26 cellular contexts compared by ENCODE assay signal in genomic region chr9:136497916-136498695, GRCh38. TPM values are rescaled to one million over a fixed set of nuclear protein-coding genes. Genes with fewer than 3 reads are reported as not detected.
DNase-seq lines count a peak whose midpoint lies in the region; ATAC-seq, FAIRE-seq and TF ChIP-seq lines count a peak whose summit lies in the region.
"Had no signal": no experiment of that assay in that cellular context is flagged by ENCODE, and none has a peak within 500 bp of the region (broad histone marks: within the 10 kb centered on the region; RNA-seq: fewer than 3 reads in every experiment).

No MANE protein-coding gene starts in this region.

- H3K27me3 ChIP-seq in body of pancreas (no peaks in the 10 kb centered on the region), pancreas (no peaks in the 10 kb centered on the region)
- H3K27me3 ChIP-seq: BLaER1 treated with 17β-estradiol and CSF1 and Interleukin-3, amounts not matched to agents 10 nM and 100 nM had no signal

- no peak overlapping the region for H3K4me3 Mint-ChIP-seq in stimulated activated effector memory CD8-positive, alpha-beta T cell treated with anti-CD3 and anti-CD28 coated beads, Interleukin-12 subunit alpha, Interleukin-12 subunit beta, amount 100 ng/mL, for 72 hours
- H3K4me3 Mint-ChIP-seq: CD14-positive monocyte; CD4-positive, alpha-beta T cell; CD8-positive, alpha-beta memory T cell had no signal

- DNase-seq in NCI-H2171 (lab: John Stamatoyannopoulos, UW) = peak; percentile 15
- peak; percentile 46 to 84 (median 76) for DNase-seq in body of pancreas
- DNase-seq in pancreas = peak in 3 of 6 donors; percentile 75 to 83 (median 81)
- no peak for DNase-seq in stimulated activated effector memory CD8-positive, alpha-beta T cell treated with anti-CD3 and anti-CD28 coated beads, Interleukin-12 subunit alpha, Interleukin-12 subunit beta, amount 100 ng/mL, for 72 hours (ENCODE audit: low spot score in 2 of 2)
- no peak for DNase-seq in NCI-H1092 (lab: John Stamatoyannopoulos, UW)
- DNase-seq in activated CD4-positive, CD25-positive, alpha-beta regulatory T cell treated with anti-CD3 and anti-CD28 coated beads, Interleukin-2, amount 50 U/mL, for 72 hours = no peak
- DNase-seq: 8988T; ACHN; AML-193; BE2C; Calu3; CD4-positive, alpha-beta T cell; CD8-positive, alpha-beta memory T cell; COR-L47; DMS153; DND-41; GM23248; H7; HCEC 1CT had no signal

- H3K4me3 ChIP-seq in body of pancreas (no peak overlapping the region), pancreas (no peak overlapping the region)
- H3K4me3 ChIP-seq: A549; BLaER1 treated with 17β-estradiol and CSF1 and Interleukin-3, amounts not matched to agents 10 nM and 100 nM; GM23248 had no signal

- peaks cover 4 to 22% of the 10 kb centered on the region in 2 donors for H3K36me3 ChIP-seq in body of pancreas (replicated peaks in 1 of 2; ENCODE audit: insufficient read depth in 1 of 2, low read depth in 2 of 2)
- H3K36me3 ChIP-seq in pancreas = peaks cover 8 to 62% (median 40%) of the 10 kb centered on the region in 3 donors
- H3K36me3 ChIP-seq: BE2C had no signal

- H3K9me3 ChIP-seq in body of pancreas (no peaks in the 10 kb centered on the region), pancreas (no peaks in the 10 kb centered on the region)
- H3K9me3 ChIP-seq: A549; BE2C; BLaER1 treated with 17β-estradiol and CSF1 and Interleukin-3, amounts not matched to agents 10 nM and 100 nM had no signal

- TF ChIP-seq CTCF in body of pancreas (IDR thresholded peaks at IDR 0.05) = no peak
- TF ChIP-seq CTCF in pancreas (IDR thresholded peaks at IDR 0.05) = no peak

- FAIRE-seq in pancreas (lab: Jason Lieb, UNC) = no peak
- FAIRE-seq: A549, G401.6, GM12892, H1 had no signal

- WGBS in body of pancreas, 2 donors = 64 to 100% methylated on average over 2 to 23 of the region's 28 CpGs
- 64 to 69% methylated on average over 28 of the region's 28 CpGs for WGBS in pancreas, 2 donors

- no peak for ATAC-seq in body of pancreas
- ATAC-seq in pancreas = peak; percentile 2 to 39 (median 14)
- ATAC-seq in stimulated activated effector memory CD8-positive, alpha-beta T cell treated with anti-CD3 and anti-CD28 coated beads, Interleukin-12 subunit alpha, Interleukin-12 subunit beta, amount 100 ng/mL, for 72 hours = no peak
- no peak for ATAC-seq in HG02588 (IDR thresholded peaks at IDR 0.05; ENCODE audit: unreplicated experiment)
- ATAC-seq: A549 had no signal

- H3K36me3 Mint-ChIP-seq in stimulated activated effector memory CD8-positive, alpha-beta T cell treated with anti-CD3 and anti-CD28 coated beads, Interleukin-12 subunit alpha, Interleukin-12 subunit beta, amount 100 ng/mL, for 72 hours = peaks cover 88% of the 10 kb centered on the region

- no peaks in the 10 kb centered on the region for H3K4me1 Mint-ChIP-seq in stimulated activated effector memory CD8-positive, alpha-beta T cell treated with anti-CD3 and anti-CD28 coated beads, Interleukin-12 subunit alpha, Interleukin-12 subunit beta, amount 100 ng/mL, for 72 hours
- H3K4me1 Mint-ChIP-seq: CD14-positive monocyte; CD8-positive, alpha-beta memory T cell had no signal

- H3K27ac ChIP-seq in body of pancreas (peak overlapping the region in 1 of 4 donors; percentile 65), pancreas (no peak overlapping the region)
- H3K27ac ChIP-seq: A549; BLaER1 treated with 17β-estradiol and CSF1 and Interleukin-3, amounts not matched to agents 10 nM and 100 nM; GM23248 had no signal

- H3K27ac Mint-ChIP-seq in stimulated activated effector memory CD8-positive, alpha-beta T cell treated with anti-CD3 and anti-CD28 coated beads, Interleukin-12 subunit alpha, Interleukin-12 subunit beta, amount 100 ng/mL, for 72 hours = peak overlapping the region; percentile 37
- H3K27ac Mint-ChIP-seq: CD4-positive, alpha-beta T cell; CD8-positive, alpha-beta memory T cell had no signal

- intact Hi-C loops in body of pancreas (cut with DNase I) (no loop called here), pancreas (cut with DNase I) (loop anchor here in 1 of 3 donors (5.0 kb wide), 1 partner anchor 134 kb away; no protein-coding TSS in a partner anchor)

- no peak for TF ChIP-seq POLR2A in body of pancreas (IDR thresholded peaks at IDR 0.05)

- H3K9me3 Mint-ChIP-seq in stimulated activated effector memory CD8-positive, alpha-beta T cell treated with anti-CD3 and anti-CD28 coated beads, Interleukin-12 subunit alpha, Interleukin-12 subunit beta, amount 100 ng/mL, for 72 hours = no peaks in the 10 kb centered on the region
- H3K9me3 Mint-ChIP-seq: CD14-positive monocyte; CD4-positive, alpha-beta T cell; CD8-positive, alpha-beta memory T cell had no signal

- peaks cover 32% of the 10 kb centered on the region for H3K4me1 ChIP-seq in body of pancreas
- H3K4me1 ChIP-seq in pancreas = peaks cover 22 to 26% (median 22%) of the 10 kb centered on the region in 3 donors
- H3K4me1 ChIP-seq: A549, BE2C had no signal

RNA-seq across cellular contexts. Expression of gene SEC16A, which starts 15.3 kb away (rescaled TPM):
- total RNA-seq in body of pancreas = 10 to 100 TPM; 35.3 to 75.8 TPM
- total RNA-seq in pancreas = 10 to 100 TPM; 32.1 to 46.6 (median 39.5) TPM
- 10 to 100 TPM; 49.7 to 66.9 TPM for polyA plus RNA-seq in pancreas

RNA-seq across cellular contexts. Expression of gene NOTCH1, which starts 47.7 kb away (rescaled TPM):
- 10 to 100 TPM; 29.6 to 65.3 TPM for total RNA-seq in body of pancreas
- 10 to 100 TPM; 19.6 to 39.8 (median 25.6) TPM for total RNA-seq in pancreas
- 10 to 100 TPM in 1 of 2 donors, 1 to 10 TPM in 1; 9.3 to 20.1 TPM for polyA plus RNA-seq in pancreas

RNA-seq across cellular contexts. Expression of gene INPP5E, which starts 58.5 kb away (rescaled TPM):
- total RNA-seq in body of pancreas = 10 to 100 TPM in 1 of 2 donors, 1 to 10 TPM in 1; 8.8 to 25.4 TPM
- total RNA-seq in pancreas = 1 to 10 TPM; 3.8 to 10.0 (median 5.2) TPM
- polyA plus RNA-seq in pancreas = 10 to 100 TPM; 13.9 to 14.9 TPM

Comparison
In these comparisons a context has a peak if more than half of its experiments do, and no peak if none do; other contexts are left out.
1. DNase-seq: peak in NCI-H2171 (single experiment) and body of pancreas (4 of 4); none in stimulated activated effector memory CD8-positive, alpha-beta T cell treated with anti-CD3 and anti-CD28 coated beads, Interleukin-12 subunit alpha, Interleukin-12 subunit beta, amount 100 ng/mL, for 72 hours (0 of 2), NCI-H1092 (single experiment) and activated CD4-positive, CD25-positive, alpha-beta regulatory T cell treated with anti-CD3 and anti-CD28 coated beads, Interleukin-2, amount 50 U/mL, for 72 hours (single experiment).
2. ATAC-seq: peak in pancreas (4 of 4); none in body of pancreas (single experiment), stimulated activated effector memory CD8-positive, alpha-beta T cell treated with anti-CD3 and anti-CD28 coated beads, Interleukin-12 subunit alpha, Interleukin-12 subunit beta, amount 100 ng/mL, for 72 hours (single experiment) and HG02588 (single experiment).